ENCODE assay signal across 20 cellular contexts in the genomic region with DNA sequence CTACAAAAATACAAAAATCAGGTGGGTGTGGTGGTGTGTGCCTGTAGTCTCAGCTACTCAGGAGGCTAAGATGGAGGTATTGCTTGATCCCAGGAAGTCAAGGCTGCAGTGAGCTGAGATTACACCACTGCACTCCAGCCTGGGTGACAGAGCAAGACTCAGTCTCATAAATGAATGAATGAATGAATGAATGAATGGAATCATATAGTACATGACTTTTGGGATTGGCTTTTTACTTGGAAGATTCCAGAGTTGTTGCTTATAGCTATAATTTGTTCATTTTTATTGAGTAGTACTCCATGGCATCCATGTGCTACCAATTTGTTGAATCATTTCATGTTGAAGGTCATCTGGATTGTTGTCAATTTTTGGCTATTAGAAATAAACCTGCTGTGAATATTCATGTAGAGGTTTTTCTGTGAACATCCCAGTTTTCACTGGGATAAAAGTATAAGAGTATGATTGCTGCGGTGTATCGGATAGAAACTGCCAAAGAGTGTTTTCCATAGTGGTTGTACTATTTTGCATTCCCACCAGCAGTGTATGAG. TPM values are rescaled to one million over a fixed set of nuclear protein-coding genes. Genes with fewer than 3 reads are reported as not detected.
DNase-seq lines count a peak whose midpoint lies in the region; ATAC-seq and TF ChIP-seq lines count a peak whose summit lies in the region.
"Had no signal": no experiment of that assay in that cellular context is flagged by ENCODE, and none has a peak within 500 bp of the region (broad histone marks: within the 10 kb centered on the region; RNA-seq: fewer than 3 reads in every experiment).

No MANE protein-coding gene starts in this region.

- H3K27ac Mint-ChIP-seq in activated naive CD4-positive, alpha-beta T cell treated with anti-CD3 and anti-CD28 coated beads, Interleukin-2, amount 50 U/mL, for 24 hours, result peak overlapping the region; percentile 77
- H3K27ac Mint-ChIP-seq in activated naive CD4-positive, alpha-beta T cell treated with anti-CD3 and anti-CD28 coated beads, Interleukin-2, amount 50 U/mL, for 72 hours, result no peak overlapping the region
- H3K27ac Mint-ChIP-seq in progenitor cell of endocrine pancreas, result peak overlapping the region; percentile 24

- H3K4me3 Mint-ChIP-seq in activated naive CD4-positive, alpha-beta T cell treated with anti-CD3 and anti-CD28 coated beads, Interleukin-2, amount 50 U/mL, for 24 hours, result no peak overlapping the region
- no peak overlapping the region for H3K4me3 Mint-ChIP-seq in progenitor cell of endocrine pancreas (ENCODE audit: low read depth)

- DNase-seq in activated naive CD4-positive, alpha-beta T cell treated with anti-CD3 and anti-CD28 coated beads, Interleukin-2, amount 50 U/mL, for 72 hours (ENCODE audit: low spot score in 2 of 2), result no peak
- DNase-seq in HCEC 1CT (peak; percentile 45), fibroblast of gingiva (ENCODE audit: low read depth) (peak; percentile 34), progenitor cell of endocrine pancreas (ENCODE audit: low spot score, unreplicated experiment) (no peak), NCI-H82 (lab: John Stamatoyannopoulos, UW) (no peak), hippocampal formation (lab: John Stamatoyannopoulos, UW) (no peak)
- no peak for DNase-seq in activated effector memory CD4-positive, alpha-beta T cell treated with Interleukin-2 at 50 U/mL for 16 hours
- DNase-seq: 8988T, BE2C, DMS53, GOT3, Kasumi-1, NCI-H187, NCI-H446, NCI-H526, OCI-M1, Right ventricle myocardium superior, SW 1271 had no signal

- H3K4me1 Mint-ChIP-seq in activated naive CD4-positive, alpha-beta T cell treated with anti-CD3 and anti-CD28 coated beads, Interleukin-2, amount 50 U/mL, for 24 hours, result peaks cover 68% of the 10 kb centered on the region
- H3K4me1 Mint-ChIP-seq in progenitor cell of endocrine pancreas (ENCODE audit: low read depth), result no peaks in the 10 kb centered on the region

- no peak for ATAC-seq in activated naive CD4-positive, alpha-beta T cell treated with anti-CD3 and anti-CD28 coated beads, Interleukin-2, amount 50 U/mL, for 72 hours
- ATAC-seq: HCT116 had no signal

- no peak for TF ChIP-seq CTCF in progenitor cell of endocrine pancreas (IDR thresholded peaks at IDR 0.05; ENCODE audit: unreplicated experiment)

- H3K27me3 Mint-ChIP-seq in activated naive CD4-positive, alpha-beta T cell treated with anti-CD3 and anti-CD28 coated beads, Interleukin-2, amount 50 U/mL, for 24 hours, result no peaks in the 10 kb centered on the region
- H3K27me3 Mint-ChIP-seq in progenitor cell of endocrine pancreas, result no peaks in the 10 kb centered on the region

- no peaks in the 10 kb centered on the region for H3K9me3 Mint-ChIP-seq in activated naive CD4-positive, alpha-beta T cell treated with anti-CD3 and anti-CD28 coated beads, Interleukin-2, amount 50 U/mL, for 24 hours
- no peaks in the 10 kb centered on the region for H3K9me3 Mint-ChIP-seq in activated naive CD4-positive, alpha-beta T cell treated with anti-CD3 and anti-CD28 coated beads, Interleukin-2, amount 50 U/mL, for 72 hours
- peaks cover 3% of the 10 kb centered on the region for H3K9me3 Mint-ChIP-seq in progenitor cell of endocrine pancreas (ENCODE audit: low read depth)

- H3K36me3 Mint-ChIP-seq in activated naive CD4-positive, alpha-beta T cell treated with anti-CD3 and anti-CD28 coated beads, Interleukin-2, amount 50 U/mL, for 24 hours, result peaks cover 27% of the 10 kb centered on the region
- H3K36me3 Mint-ChIP-seq in activated naive CD4-positive, alpha-beta T cell treated with anti-CD3 and anti-CD28 coated beads, Interleukin-2, amount 50 U/mL, for 72 hours, result peaks cover 0 to 29% of the 10 kb centered on the region in 2 donors
- peaks cover 21% of the 10 kb centered on the region for H3K36me3 Mint-ChIP-seq in progenitor cell of endocrine pancreas (ENCODE audit: insufficient read depth)

RNA-seq across cellular contexts. Expression of gene ERBIN, which starts 19.9 kb away (rescaled TPM):
- 10 to 100 TPM; 46.1 to 55.2 TPM for total RNA-seq in activated naive CD4-positive, alpha-beta T cell treated with anti-CD3 and anti-CD28 coated beads, Interleukin-2, amount 50 U/mL, for 72 hours
- total RNA-seq in progenitor cell of endocrine pancreas, result 77.4 and 84.6 TPM in 2 replicates

Comparison
In these comparisons a context has a peak if more than half of its experiments do, and no peak if none do; other contexts are left out.
1. H3K27ac Mint-ChIP-seq: peak in activated naive CD4-positive, alpha-beta T cell treated with anti-CD3 and anti-CD28 coated beads, Interleukin-2, amount 50 U/mL, for 24 hours (single experiment) and progenitor cell of endocrine pancreas (single experiment); none in activated naive CD4-positive, alpha-beta T cell treated with anti-CD3 and anti-CD28 coated beads, Interleukin-2, amount 50 U/mL, for 72 hours (0 of 2).
2. DNase-seq: peak in HCEC 1CT (single experiment) and fibroblast of gingiva (single experiment); none in activated naive CD4-positive, alpha-beta T cell treated with anti-CD3 and anti-CD28 coated beads, Interleukin-2, amount 50 U/mL, for 72 hours (0 of 2), progenitor cell of endocrine pancreas (single experiment), NCI-H82 (single experiment), activated effector memory CD4-positive, alpha-beta T cell treated with Interleukin-2 at 50 U/mL for 16 hours (single experiment) and hippocampal formation (0 of 2).